Comparison of ENCODE assay signal across 8 cellular contexts in genomic region chr5:177309351-177310191, GRCh38. TPM values are rescaled to one million over a fixed set of nuclear protein-coding genes. Genes with fewer than 3 reads are reported as not detected.
DNase-seq lines count a peak whose midpoint lies in the region; ATAC-seq and TF ChIP-seq lines count a peak whose summit lies in the region.

No MANE protein-coding gene starts in this region.

- no peaks in the 10 kb centered on the region for H3K27me3 ChIP-seq in HL-60 (ENCODE audit: insufficient read depth, poor library complexity, severe bottlenecking)
- no peaks in the 10 kb centered on the region for H3K27me3 ChIP-seq in PC-9 (ENCODE audit: insufficient read depth, low read depth)
- H3K27me3 ChIP-seq in fibroblast of lung (ENCODE audit: control insufficient read depth, insufficient read depth, low read length) = no peaks in the 10 kb centered on the region
- H3K27me3 ChIP-seq in uterus = no peaks in the 10 kb centered on the region

- no peaks in the 10 kb centered on the region for H3K9me2 ChIP-seq in PC-9 (ENCODE audit: insufficient read depth)

- no peak overlapping the region for H3K9ac ChIP-seq in fibroblast of lung (ENCODE audit: insufficient read depth, low read length)

- H3K4me3 Mint-ChIP-seq in activated T-cell treated with anti-CD3 and anti-CD28 coated beads, Interleukin-2, amount 50 U/mL, for 4 hours = peak overlapping the region; percentile 60
- H3K4me3 Mint-ChIP-seq in osteocyte (ENCODE audit: unreplicated experiment) = peak overlapping the region; percentile 44

- no peaks in the 10 kb centered on the region for H3K27me3 Mint-ChIP-seq in activated T-cell treated with anti-CD3 and anti-CD28 coated beads, Interleukin-2, amount 50 U/mL, for 4 hours (ENCODE audit: low read depth)
- no peaks in the 10 kb centered on the region for H3K27me3 Mint-ChIP-seq in osteocyte (ENCODE audit: unreplicated experiment)

- intact Hi-C loops in PC-9 (cut with micrococcal nuclease; ENCODE audit: unreplicated experiment) (no loop called here), uterus (cut with DNase I; ENCODE audit: low total_unique reads) (loop anchor here (10.0 kb wide), 1 partner anchor 195 kb away; no protein-coding TSS in a partner anchor)

- BruUV-seq in PC-9 (replicated peaks; lab: Mats Ljungman, UMichigan) = no TSS peak

- peaks cover 16% of the 10 kb centered on the region for H4K20me1 ChIP-seq in PC-9 (ENCODE audit: insufficient read depth)
- H4K20me1 ChIP-seq in fibroblast of lung (ENCODE audit: control insufficient read depth, extremely low read depth, insufficient read depth, low read length) = no peaks in the 10 kb centered on the region

- H3K36me3 ChIP-seq in PC-9 (ENCODE audit: low read depth) (peaks cover 3% of the 10 kb centered on the region; the same call in 1 of the 2 replicates), fibroblast of lung (ENCODE audit: control insufficient read depth, insufficient read depth, low read length) (peaks cover 23% of the 10 kb centered on the region), uterus (no peaks in the 10 kb centered on the region)

- H3K4me1 Mint-ChIP-seq in activated T-cell treated with anti-CD3 and anti-CD28 coated beads, Interleukin-2, amount 50 U/mL, for 4 hours (ENCODE audit: low read depth) = peaks cover 51% of the 10 kb centered on the region
- H3K4me1 Mint-ChIP-seq in osteocyte (ENCODE audit: unreplicated experiment) = peaks cover 39% of the 10 kb centered on the region

- H3K9me3 ChIP-seq in PC-9 (ENCODE audit: insufficient read depth, low read depth) (no peaks in the 10 kb centered on the region), fibroblast of lung (ENCODE audit: control insufficient read depth, insufficient read depth, low read depth, low read length) (no peaks in the 10 kb centered on the region), uterus (no peaks in the 10 kb centered on the region)

- peak; percentile 94 for TF ChIP-seq CTCF in HL-60 (IDR thresholded peaks at IDR 0.05; ENCODE audit: insufficient read depth, low read length)
- TF ChIP-seq CTCF in PC-9 (conservative IDR thresholded peaks at IDR 0.05) = peak; percentile 92
- peak; percentile 69 to 88 for TF ChIP-seq CTCF in fibroblast of lung (conservative IDR thresholded peaks at IDR 0.05 in 1 of 2, IDR thresholded peaks at IDR 0.05 in 1 of 2; ENCODE audit: low read depth in 1 of 2, low read length in 2 of 2)
- peak; percentile 79 for TF ChIP-seq CTCF in osteocyte (IDR thresholded peaks at IDR 0.05)
- TF ChIP-seq CTCF in uterus (IDR thresholded peaks at IDR 0.05) = peak; percentile 43 to 76 (median 62)

- CTCF ChIA-PET in PC-9 (lab: Charles Lee) = interaction anchor here (0.6 to 1.6 kb wide), 12 partner anchors 10 to 643 kb away, joined by 3 to 11 read pairs (median 3); partner anchors contain the start of genes GRK6, PDLIM7 and SLC34A1

- DNase-seq in CD1c-positive myeloid dendritic cell (ENCODE audit: extremely low spot score) = peak; percentile 62
- peak in 1 of 2 experiments; percentile 74 for DNase-seq in HL-60 (ENCODE audit: low read depth in 1 of 2, low spot score in 1 of 2)
- DNase-seq in PC-9 = peak; percentile 69 to 83
- peak; percentile 69 for DNase-seq in activated T-cell treated with anti-CD3 and anti-CD28 coated beads, Interleukin-2, amount 50 U/mL, for 4 hours
- DNase-seq in fibroblast of lung (ENCODE audit: low read depth in 2 of 2) = peak; percentile 58 to 83
- no peak for DNase-seq in osteocyte (ENCODE audit: extremely low spot score, unreplicated experiment)
- peak in 1 of 2 donors; percentile 59 for DNase-seq in uterus

- H3K36me3 Mint-ChIP-seq in activated T-cell treated with anti-CD3 and anti-CD28 coated beads, Interleukin-2, amount 50 U/mL, for 4 hours (ENCODE audit: insufficient read depth) = peaks cover 12% of the 10 kb centered on the region
- H3K36me3 Mint-ChIP-seq in osteocyte (ENCODE audit: unreplicated experiment) = peaks cover 10% of the 10 kb centered on the region

- H2AFZ ChIP-seq in PC-9 (no peak overlapping the region), fibroblast of lung (ENCODE audit: low read length) (no peak overlapping the region)

- POLR2A ChIA-PET in PC-9 (lab: Charles Lee; ENCODE audit: unreplicated experiment) = interaction anchor here (0.5 to 1.1 kb wide), 3 partner anchors 116 to 210 kb away, joined by 4 to 16 read pairs (median 4); no protein-coding TSS in a partner anchor

- peaks cover 42% of the 10 kb centered on the region; the same call in 1 of the 2 replicates for H3F3A ChIP-seq in PC-9 (ENCODE audit: insufficient read depth, low read depth)

- H3K27ac ChIP-seq in HL-60 (replicated peaks) (peak overlapping the region; percentile 91), PC-9 (no peak overlapping the region), fibroblast of lung (ENCODE audit: insufficient read depth, low read length) (peak overlapping the region; percentile 17), uterus (no peak overlapping the region)

- peak overlapping the region; percentile 6 for H3K27ac Mint-ChIP-seq in osteocyte (ENCODE audit: unreplicated experiment)

- H3K79me2 ChIP-seq in PC-9 (ENCODE audit: low read depth) (peaks cover 16% of the 10 kb centered on the region), fibroblast of lung (ENCODE audit: control insufficient read depth, insufficient read depth, low read length) (peaks cover 34% of the 10 kb centered on the region)

- H3K9me3 Mint-ChIP-seq in activated T-cell treated with anti-CD3 and anti-CD28 coated beads, Interleukin-2, amount 50 U/mL, for 4 hours = no peaks in the 10 kb centered on the region
- H3K9me3 Mint-ChIP-seq in osteocyte (ENCODE audit: unreplicated experiment) = no peaks in the 10 kb centered on the region

- H3K4me3 ChIP-seq in HL-60 (replicated peaks; ENCODE audit: insufficient read depth, low read length) (no peak overlapping the region), PC-9 (no peak overlapping the region), fibroblast of lung (replicated peaks in 1 of 4; ENCODE audit: control extremely low read depth in 1 of 4, insufficient read depth in 1 of 4, low read depth in 3 of 4, low read length in 4 of 4) (no peak overlapping the region), uterus (no peak overlapping the region)

- peak; percentile 24 to 28 for ATAC-seq in activated T-cell treated with anti-CD3 and anti-CD28 coated beads, Interleukin-2, amount 50 U/mL, for 4 hours
- ATAC-seq in GM19328 (IDR thresholded peaks at IDR 0.05; ENCODE audit: unreplicated experiment) = no peak

- H3K4me1 ChIP-seq in PC-9 (replicated peaks; ENCODE audit: insufficient read depth) (peaks cover 19% of the 10 kb centered on the region), fibroblast of lung (ENCODE audit: control insufficient read depth, extremely low read depth, insufficient read depth, low read length) (peaks cover 17% of the 10 kb centered on the region), uterus (peaks cover 0 to 6% of the 10 kb centered on the region in 2 donors)

- peak overlapping the region; percentile 1; the same call in 1 of the 2 replicates for H3K4me2 ChIP-seq in PC-9
- no peak overlapping the region for H3K4me2 ChIP-seq in fibroblast of lung (ENCODE audit: extremely low read depth, insufficient read depth, low read length)

- no peak for TF ChIP-seq POLR2A in uterus (IDR thresholded peaks at IDR 0.05)

RNA-seq across cellular contexts. Expression of gene MXD3, which starts 2.1 kb away (rescaled TPM):
- total RNA-seq in PC-9 (2021) = 50.0 and 54.8 TPM in 2 replicates
- total RNA-seq in activated T-cell treated with anti-CD3 and anti-CD28 coated beads, Interleukin-2, amount 50 U/mL, for 4 hours = 1 to 10 TPM; 3.7 to 5.1 (median 4.3) TPM
- total RNA-seq in fibroblast of lung = 1.0 and 6.6 TPM in 2 replicates
- 1.8 and 3.4 TPM in 2 replicates for polyA plus RNA-seq in fibroblast of lung
- polyA plus RNA-seq in fibroblast of lung (2012) = 3.6 and 9.8 TPM in 2 replicates
- 1.2 and 1.5 TPM in 2 replicates for polyA minus RNA-seq in fibroblast of lung (ENCODE audit: low replicate concordance)
- 10.7 and 11.1 TPM in 2 replicates for total RNA-seq in osteocyte
- 10 to 100 TPM in 1 of 4 donors, 1 to 10 TPM in 2, under 1 TPM in 1; 0.51 to 29.0 (median 6.8) TPM for total RNA-seq in uterus

RNA-seq across cellular contexts. Expression of gene PRELID1, which starts 6.0 kb away (rescaled TPM):
- 189 and 209 TPM in 2 replicates for total RNA-seq in PC-9 (2021)
- total RNA-seq in activated T-cell treated with anti-CD3 and anti-CD28 coated beads, Interleukin-2, amount 50 U/mL, for 4 hours = 100 to 1,000 TPM; 293 to 372 (median 302) TPM
- 56.8 and 64.2 TPM in 2 replicates for total RNA-seq in fibroblast of lung
- 145 and 226 TPM in 2 replicates for polyA plus RNA-seq in fibroblast of lung
- 134 and 217 TPM in 2 replicates for polyA plus RNA-seq in fibroblast of lung (2012)
- polyA minus RNA-seq in fibroblast of lung (ENCODE audit: low replicate concordance) = 137 and 147 TPM in 2 replicates
- total RNA-seq in osteocyte = 98.8 and 102 TPM in 2 replicates
- 10 to 100 TPM; 25.4 to 73.1 (median 49.0) TPM for total RNA-seq in uterus

RNA-seq across cellular contexts. Expression of gene RAB24, which starts 6.1 kb away (rescaled TPM):
- total RNA-seq in PC-9 (2021) (16.9 and 25.2 TPM in 2 replicates), fibroblast of lung (22.1 and 25.9 TPM in 2 replicates), osteocyte (47.8 and 49.5 TPM in 2 replicates), uterus (10 to 100 TPM in 3 of 4 donors, 1 to 10 TPM in 1; 8.2 to 62.0 (median 19.3) TPM)
- 10 to 100 TPM; 26.3 to 29.8 (median 27.5) TPM for total RNA-seq in activated T-cell treated with anti-CD3 and anti-CD28 coated beads, Interleukin-2, amount 50 U/mL, for 4 hours
- polyA plus RNA-seq in fibroblast of lung = 27.9 and 34.2 TPM in 2 replicates
- 30.7 and 30.9 TPM in 2 replicates for polyA plus RNA-seq in fibroblast of lung (2012)
- 4.0 and 13.4 TPM in 2 replicates for polyA minus RNA-seq in fibroblast of lung (ENCODE audit: low replicate concordance)

RNA-seq across cellular contexts. Expression of gene LMAN2, which starts 41.9 kb away (rescaled TPM):
- total RNA-seq in PC-9 (2021) = 129 and 153 TPM in 2 replicates
- total RNA-seq in activated T-cell treated with anti-CD3 and anti-CD28 coated beads, Interleukin-2, amount 50 U/mL, for 4 hours = 100 to 1,000 TPM; 120 to 129 (median 127) TPM
- total RNA-seq in fibroblast of lung = 294 and 396 TPM in 2 replicates
- polyA plus RNA-seq in fibroblast of lung = 145 and 221 TPM in 2 replicates
- 183 and 234 TPM in 2 replicates for polyA plus RNA-seq in fibroblast of lung (2012)
- 331 and 337 TPM in 2 replicates for polyA minus RNA-seq in fibroblast of lung (ENCODE audit: low replicate concordance)
- 102 and 109 TPM in 2 replicates for total RNA-seq in osteocyte
- 100 to 1,000 TPM in 3 of 4 donors, 10 to 100 TPM in 1; 83.2 to 210 (median 170) TPM for total RNA-seq in uterus

RNA-seq across cellular contexts. Expression of gene RGS14, which starts 48.2 kb away (rescaled TPM):
- total RNA-seq in PC-9 (2021) (11.9 and 13.6 TPM in 2 replicates), fibroblast of lung (2.6 and 4.1 TPM in 2 replicates), osteocyte (6.2 and 7.4 TPM in 2 replicates), uterus (10 to 100 TPM in 3 of 4 donors, 1 to 10 TPM in 1; 1.5 to 25.6 (median 13.6) TPM)
- total RNA-seq in activated T-cell treated with anti-CD3 and anti-CD28 coated beads, Interleukin-2, amount 50 U/mL, for 4 hours = 10 to 100 TPM; 43.7 to 62.3 (median 46.2) TPM
- polyA plus RNA-seq in fibroblast of lung = 2.5 and 3.1 TPM in 2 replicates
- 3.1 and 4.2 TPM in 2 replicates for polyA plus RNA-seq in fibroblast of lung (2012)
- polyA minus RNA-seq in fibroblast of lung (ENCODE audit: low replicate concordance) = 1.8 and 4.3 TPM in 2 replicates

Comparison
In these comparisons a context has a peak if more than half of its experiments do, and no peak if none do; other contexts are left out.
1. H3K27ac ChIP-seq: peak in HL-60 (single experiment) and fibroblast of lung (single experiment); none in PC-9 (single experiment) and uterus (0 of 2).
2. Peak in every context shown above with its lines, with median percentiles within 50 percentile points of each other: CTCF ChIP-seq.